12 cellular contexts compared by ENCODE assay signal in genomic region chr14:70268760-70269159, GRCh38.
A peak's percentile ranks its signal among the peaks of the same experiment; 100 is the strongest.
DNase-seq lines count a peak whose midpoint lies in the region; ATAC-seq and TF ChIP-seq lines count a peak whose summit lies in the region.
"Had no signal": no experiment of that assay in that cellular context is flagged by ENCODE, and none has a peak within 500 bp of the region (broad histone marks: within the 10 kb centered on the region; RNA-seq: fewer than 3 reads in every experiment).

No MANE protein-coding gene starts in this region.

- no peak overlapping the region for H3K4me3 ChIP-seq in epithelial cell of esophagus (ENCODE audit: low read length)

- intact Hi-C loops in posterior cingulate gyrus (cut with DNase I): no loop called here

- no peak for TF ChIP-seq CTCF in epithelial cell of esophagus (IDR thresholded peaks at IDR 0.05; ENCODE audit: insufficient read depth, low read depth, low read length, missing control alignments)

- DNase-seq in NCI-H748 (lab: John Stamatoyannopoulos, UW; ENCODE audit: unreplicated experiment): peak; percentile 18
- no peak for DNase-seq in NCI-H748 treated with DMSO at 0.1 percent for 48 hours (lab: John Stamatoyannopoulos, UW)
- peak; percentile 78 for DNase-seq in NCI-H2171 treated with DMSO at 0.1 percent for 48 hours (lab: John Stamatoyannopoulos, UW)
- peak; percentile 24 for DNase-seq in epithelial cell of esophagus (ENCODE audit: low read depth)
- DNase-seq in posterior cingulate gyrus: no peak
- DNase-seq in MV-4-11 (lab: John Stamatoyannopoulos, UW): no peak
- DNase-seq: CD8-positive, alpha-beta memory T cell; KG1; NCI-H1092 treated with DMSO at 0.1 percent for 48 hours; T1000 had no signal

- ATAC-seq in GM18502 (IDR thresholded peaks at IDR 0.05; ENCODE audit: poor library complexity, unreplicated experiment): no peak
- ATAC-seq: HCT116 had no signal

Comparison
In these comparisons a context has a peak if more than half of its experiments do, and no peak if none do; other contexts are left out.
1. DNase-seq: peak in NCI-H748 (single experiment), NCI-H2171 treated with DMSO at 0.1 percent for 48 hours (single experiment) and epithelial cell of esophagus (single experiment); none in NCI-H748 treated with DMSO at 0.1 percent for 48 hours (single experiment), posterior cingulate gyrus (0 of 10) and MV-4-11 (single experiment).